ENCODE assay signal across 11 cellular contexts in genomic region chr10:74888947-74889661, GRCh38.
DNase-seq lines count a peak whose midpoint lies in the region; ATAC-seq, FAIRE-seq and TF ChIP-seq lines count a peak whose summit lies in the region.
"Had no signal": no experiment of that assay in that cellular context is flagged by ENCODE, and none has a peak within 500 bp of the region (broad histone marks: within the 10 kb centered on the region; RNA-seq: fewer than 3 reads in every experiment).

No MANE protein-coding gene starts in this region.

- peak overlapping the region; percentile 56 for H3K27ac Mint-ChIP-seq in activated naive CD8-positive, alpha-beta T cell
- no peak overlapping the region for H3K27ac Mint-ChIP-seq in activated naive CD8-positive, alpha-beta T cell treated with anti-CD3 and anti-CD28 coated beads for 36 hours
- H3K27ac Mint-ChIP-seq: activated CD8-positive, alpha-beta memory T cell treated with anti-CD3 and anti-CD28 coated beads, Interleukin-2, amount 10 ng/mL, durations not matched to agents 7 days and 5 days had no signal

- TF ChIP-seq POLR2A in testis (IDR thresholded peaks at IDR 0.05) = no peak

- H3K36me3 ChIP-seq in OCI-LY1 (ENCODE audit: insufficient read depth, low read length) (no peaks in the 10 kb centered on the region), small intestine (ENCODE audit: control insufficient read depth in 2 of 2, insufficient read depth in 2 of 2, low read length in 2 of 2) (no peaks in the 10 kb centered on the region), testis (ENCODE audit: low read depth, missing control alignments) (no peaks in the 10 kb centered on the region)
- H3K36me3 ChIP-seq: transverse colon had no signal

- H3K9ac ChIP-seq in OCI-LY1 (ENCODE audit: low read length) = no peak overlapping the region

- 83 to 93% (median 87%) methylated on average over 6 of the region's 6 CpGs for WGBS in small intestine, 3 donors
- 80 to 83% methylated on average over 6 of the region's 6 CpGs for WGBS in testis, 2 donors

- FAIRE-seq in small intestine (lab: Jason Lieb, UNC) = no peak

- no peaks in the 10 kb centered on the region for H3K27me3 Mint-ChIP-seq in activated naive CD8-positive, alpha-beta T cell
- no peaks in the 10 kb centered on the region for H3K27me3 Mint-ChIP-seq in activated naive CD8-positive, alpha-beta T cell treated with anti-CD3 and anti-CD28 coated beads for 36 hours
- H3K27me3 Mint-ChIP-seq: activated CD8-positive, alpha-beta memory T cell treated with anti-CD3 and anti-CD28 coated beads, Interleukin-2, amount 10 ng/mL, durations not matched to agents 7 days and 5 days had no signal

- H3K27ac ChIP-seq in OCI-LY1 (ENCODE audit: low read depth, low read length, poor library complexity, severe bottlenecking) = peak overlapping the region; percentile 37
- H3K27ac ChIP-seq in small intestine (ENCODE audit: low read depth in 1 of 2, low read length in 1 of 2) = no peak overlapping the region
- H3K27ac ChIP-seq in testis = no peak overlapping the region
- H3K27ac ChIP-seq: transverse colon had no signal

- H3K27me3 ChIP-seq in OCI-LY1 (ENCODE audit: insufficient read depth, low read length) (no peaks in the 10 kb centered on the region), small intestine (ENCODE audit: control insufficient read depth in 2 of 2, insufficient read depth in 2 of 2, low read length in 2 of 2) (no peaks in the 10 kb centered on the region), testis (no peaks in the 10 kb centered on the region)
- H3K27me3 ChIP-seq: transverse colon had no signal

- no peaks in the 10 kb centered on the region for H3K9me3 Mint-ChIP-seq in activated naive CD8-positive, alpha-beta T cell (ENCODE audit: low read depth)
- no peaks in the 10 kb centered on the region for H3K9me3 Mint-ChIP-seq in activated naive CD8-positive, alpha-beta T cell treated with anti-CD3 and anti-CD28 coated beads for 36 hours

- peak; percentile 23; the same call in 1 of the 2 replicates for TF ChIP-seq CTCF in OCI-LY1 (IDR thresholded peaks at IDR 0.05; ENCODE audit: low read length)
- no peak for TF ChIP-seq CTCF in testis (IDR thresholded peaks at IDR 0.05)

- H3K4me2 ChIP-seq in OCI-LY1 (ENCODE audit: low read length) = no peak overlapping the region

- H3K4me3 Mint-ChIP-seq in activated naive CD8-positive, alpha-beta T cell = no peak overlapping the region
- no peak overlapping the region for H3K4me3 Mint-ChIP-seq in activated naive CD8-positive, alpha-beta T cell treated with anti-CD3 and anti-CD28 coated beads for 36 hours
- H3K4me3 Mint-ChIP-seq: activated CD8-positive, alpha-beta memory T cell treated with anti-CD3 and anti-CD28 coated beads, Interleukin-2, amount 10 ng/mL, durations not matched to agents 7 days and 5 days had no signal

- no peak overlapping the region for H2AFZ ChIP-seq in OCI-LY1 (ENCODE audit: low read length)

- H3K36me3 Mint-ChIP-seq in activated naive CD8-positive, alpha-beta T cell = no peaks in the 10 kb centered on the region
- peaks cover 9% of the 10 kb centered on the region for H3K36me3 Mint-ChIP-seq in activated naive CD8-positive, alpha-beta T cell treated with anti-CD3 and anti-CD28 coated beads for 36 hours
- H3K36me3 Mint-ChIP-seq: activated CD8-positive, alpha-beta memory T cell treated with anti-CD3 and anti-CD28 coated beads, Interleukin-2, amount 10 ng/mL, durations not matched to agents 7 days and 5 days had no signal

- no peak for ATAC-seq in HG02973 (IDR thresholded peaks at IDR 0.05; ENCODE audit: unreplicated experiment)
- ATAC-seq: activated CD8-positive, alpha-beta memory T cell treated with anti-CD3 and anti-CD28 coated beads, Interleukin-2, amount 10 ng/mL, durations not matched to agents 7 days and 5 days had no signal

- intact Hi-C loops in testis (cut with DNase I; ENCODE audit: low total_unique reads) = no loop called here

- H3K79me2 ChIP-seq in OCI-LY1 (ENCODE audit: insufficient read depth, low read length) = peaks cover 25% of the 10 kb centered on the region

- no peak for DNase-seq in activated naive CD8-positive, alpha-beta T cell treated with anti-CD3 and anti-CD28 coated beads for 36 hours
- DNase-seq in glomerular visceral epithelial cell (ENCODE audit: extremely low spot score) (peak; percentile 32), small intestine (peak; percentile 13), testis (no peak)
- no peak for DNase-seq in stimulated activated CD4-positive, alpha-beta T cell treated with anti-CD3 and anti-CD28 coated beads, Interleukin-2, amount 100 ng/mL, for 24 hours
- DNase-seq: activated CD8-positive, alpha-beta memory T cell treated with anti-CD3 and anti-CD28 coated beads, Interleukin-2, amount 10 ng/mL, durations not matched to agents 7 days and 5 days; DND-41; transverse colon had no signal

- H3K4me3 ChIP-seq in OCI-LY1 (ENCODE audit: low read depth, low read length, poor library complexity, severe bottlenecking) (no peak overlapping the region), small intestine (ENCODE audit: low read depth in 1 of 2, low read length in 2 of 2) (no peak overlapping the region), testis (no peak overlapping the region)
- H3K4me3 ChIP-seq: transverse colon had no signal

- no peaks in the 10 kb centered on the region for H4K20me1 ChIP-seq in OCI-LY1 (ENCODE audit: insufficient read depth, low read length)

- H3K4me1 ChIP-seq in OCI-LY1 (ENCODE audit: insufficient read depth, low read length, severe bottlenecking) (peaks cover 26% of the 10 kb centered on the region), small intestine (ENCODE audit: control insufficient read depth in 2 of 2, insufficient read depth in 1 of 2, low read depth in 1 of 2, low read length in 1 of 2) (peaks cover 0 to 6% of the 10 kb centered on the region in 2 donors), testis (peaks cover 13% of the 10 kb centered on the region)
- H3K4me1 ChIP-seq: transverse colon had no signal

- H3K9me2 ChIP-seq in OCI-LY1 (ENCODE audit: low read depth, low read length) = no peaks in the 10 kb centered on the region

- no peaks in the 10 kb centered on the region for H3K9me3 ChIP-seq in OCI-LY1 (ENCODE audit: low read length)
- no peaks in the 10 kb centered on the region for H3K9me3 ChIP-seq in small intestine (ENCODE audit: control insufficient read depth, low read depth)
- H3K9me3 ChIP-seq in testis = no peaks in the 10 kb centered on the region
- H3K9me3 ChIP-seq: transverse colon had no signal

- H3F3A ChIP-seq in OCI-LY1 (ENCODE audit: insufficient read depth, low read length) = no peaks in the 10 kb centered on the region

- H3K4me1 Mint-ChIP-seq in activated naive CD8-positive, alpha-beta T cell (ENCODE audit: low read depth) = peaks cover 56% of the 10 kb centered on the region
- H3K4me1 Mint-ChIP-seq in activated naive CD8-positive, alpha-beta T cell treated with anti-CD3 and anti-CD28 coated beads for 36 hours = peaks cover 45% of the 10 kb centered on the region

Comparison
In these comparisons a context has a peak if more than half of its experiments do, and no peak if none do; other contexts are left out.
1. DNase-seq: peak in glomerular visceral epithelial cell (single experiment) and small intestine (single experiment); none in activated naive CD8-positive, alpha-beta T cell treated with anti-CD3 and anti-CD28 coated beads for 36 hours (single experiment), testis (single experiment) and stimulated activated CD4-positive, alpha-beta T cell treated with anti-CD3 and anti-CD28 coated beads, Interleukin-2, amount 100 ng/mL, for 24 hours (0 of 2).